In genomic region chr3:157067114-157067513, GRCh38 we compare ENCODE assay signal across 1 cellular context.
TF ChIP-seq lines count a peak whose summit lies in the region.

No MANE protein-coding gene starts in this region.

TF ChIP-seq in GM23338, 12 proteins besides CTCF, POLR2A, EP300 and RAD21 (continued from another document):
- no peak for TF ChIP-seq ZNF462 (CRISPR knock-in tag; IDR thresholded peaks at IDR 0.05)
- TF ChIP-seq NANOG (IDR thresholded peaks at IDR 0.05; ENCODE audit: borderline replicate concordance), result no peak
- TF ChIP-seq POLR2AphosphoS5 (IDR thresholded peaks at IDR 0.05; ENCODE audit: low read depth), result no peak
